ENCODE assay signal across 15 cellular contexts in the genomic region with DNA sequence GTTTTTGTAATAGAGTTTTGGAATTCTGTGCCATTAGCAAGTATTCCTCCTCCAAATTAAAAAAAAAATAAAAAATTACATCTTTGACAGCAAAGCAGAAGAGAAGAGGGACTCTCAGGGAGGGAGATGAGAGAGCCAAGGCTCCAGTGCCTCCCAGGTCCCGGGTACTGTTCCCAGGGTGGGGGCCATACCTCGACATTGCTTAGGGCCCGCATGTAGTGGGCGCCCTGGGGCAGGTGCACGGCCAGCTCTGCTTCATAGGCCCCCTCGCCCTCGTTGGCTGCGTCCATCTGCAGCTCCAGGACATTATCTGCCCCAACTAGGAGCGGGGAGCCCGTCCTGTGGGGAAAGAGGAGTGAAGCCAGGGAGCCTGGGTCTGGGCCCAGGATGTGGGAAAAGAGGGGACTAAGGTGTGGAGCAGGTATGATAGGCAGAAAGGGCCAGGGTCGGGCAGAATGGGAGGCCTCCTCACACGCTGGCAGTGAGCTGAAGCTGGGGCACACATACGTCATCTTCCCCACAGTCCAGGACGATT. TPM values are rescaled to one million over a fixed set of nuclear protein-coding genes. Genes with fewer than 3 reads are reported as not detected.
DNase-seq lines count a peak whose midpoint lies in the region; ATAC-seq, FAIRE-seq and TF ChIP-seq lines count a peak whose summit lies in the region.
"Had no signal": no experiment of that assay in that cellular context is flagged by ENCODE, and none has a peak within 500 bp of the region (broad histone marks: within the 10 kb centered on the region; RNA-seq: fewer than 3 reads in every experiment).

No MANE protein-coding gene starts in this region.

- no peak for TF ChIP-seq POLR2A in HepG2 (IDR thresholded peaks at IDR 0.05; ENCODE audit: insufficient read depth in 1 of 2, low read depth in 2 of 2, low read length in 2 of 2)

- 22% methylated on average over 14 of the region's 14 CpGs for WGBS in HepG2 (ENCODE audit: low lambda C conversion rate)

- peaks cover 14 to 47% of the 10 kb centered on the region in 2 experiments for H3K27me3 ChIP-seq in HepG2 (ENCODE audit: control insufficient read depth in 1 of 2, insufficient read depth in 2 of 2, low read length in 2 of 2)

- H3K27ac Mint-ChIP-seq in osteocyte (ENCODE audit: unreplicated experiment), result no peak overlapping the region
- H3K27ac Mint-ChIP-seq: CD4-positive, alpha-beta memory T cell had no signal

- intact Hi-C loops in HepG2 (cut with micrococcal nuclease; ENCODE audit: unreplicated experiment), result no loop called here

- FAIRE-seq in HTR-8/SVneo (lab: Jason Lieb, UNC) (peak; percentile 69), HepG2 (lab: Jason Lieb, UNC) (no peak)
- FAIRE-seq: A204.1, GM12892, H54 had no signal

- H3K36me3 Mint-ChIP-seq in osteocyte (ENCODE audit: unreplicated experiment), result no peaks in the 10 kb centered on the region
- H3K36me3 Mint-ChIP-seq: CD4-positive, alpha-beta memory T cell had no signal

- no peak overlapping the region for H3K4me3 Mint-ChIP-seq in osteocyte (ENCODE audit: unreplicated experiment)
- H3K4me3 Mint-ChIP-seq: B cell; CD4-positive, alpha-beta memory T cell had no signal

- no TSS peak for BruUV-seq in HepG2 (replicated peaks; lab: Mats Ljungman, UMichigan)

- H3K27me3 Mint-ChIP-seq in osteocyte (ENCODE audit: unreplicated experiment), result peaks cover 12% of the 10 kb centered on the region

- POLR2A ChIA-PET in HepG2 (lab: Yijun Ruan, JAX), result no interaction called here

- no peaks in the 10 kb centered on the region; the same call in 1 of the 2 replicates for H4K20me1 ChIP-seq in HepG2 (ENCODE audit: insufficient read depth, low read length)

- TF ChIP-seq EP300 in HepG2 (IDR thresholded peaks at IDR 0.05; ENCODE audit: low read depth in 2 of 2, low read length in 2 of 2), result no peak
- TF ChIP-seq EP300 in HepG2 (CRISPR knock-in tag; IDR thresholded peaks at IDR 0.05; ENCODE audit: borderline replicate concordance), result no peak

- no peak for ATAC-seq in HepG2
- no peak for ATAC-seq in GM19395 (IDR thresholded peaks at IDR 0.05; ENCODE audit: unreplicated experiment)

- H3K9me3 Mint-ChIP-seq in osteocyte (ENCODE audit: unreplicated experiment), result no peaks in the 10 kb centered on the region

- no peak overlapping the region for H2AFZ ChIP-seq in HepG2 (ENCODE audit: low read length)

- no peak overlapping the region for H3K9ac ChIP-seq in HepG2 (ENCODE audit: insufficient read depth, low read depth, low read length)

- TF ChIP-seq RAD21 in HepG2 (CRISPR knock-in tag; IDR thresholded peaks at IDR 0.05), result no peak

- TF ChIP-seq CTCF in HepG2 (CRISPR knock-in tag; IDR thresholded peaks at IDR 0.05) (0 out of 2 replicates have a peak, but pooled peaks have one; percentile 23), osteocyte (IDR thresholded peaks at IDR 0.05) (no peak)

- CTCF ChIA-PET in HepG2 (lab: Yijun Ruan, JAX; ENCODE audit: low intra/inter-chr PET ratio, low total read pairs), result no interaction called here

- H3K27ac ChIP-seq in HepG2 (ENCODE audit: extremely low read length, insufficient read depth, low read length), result no peak overlapping the region

- no peak overlapping the region for H3K4me2 ChIP-seq in HepG2 (ENCODE audit: low read depth, low read length)

- no peak overlapping the region for H3K4me3 ChIP-seq in HepG2 (replicated peaks in 1 of 3; ENCODE audit: insufficient read depth in 1 of 3, low read depth in 2 of 3, low read length in 3 of 3)

- no peaks in the 10 kb centered on the region for H3K4me1 Mint-ChIP-seq in osteocyte (ENCODE audit: unreplicated experiment)
- H3K4me1 Mint-ChIP-seq: CD4-positive, alpha-beta memory T cell had no signal

- no peaks in the 10 kb centered on the region for H3K9me3 ChIP-seq in HepG2 (ENCODE audit: low read length)

- no peaks in the 10 kb centered on the region for H3K79me2 ChIP-seq in HepG2 (ENCODE audit: insufficient read depth, low read length)

- no peaks in the 10 kb centered on the region for H3K36me3 ChIP-seq in HepG2 (replicated peaks in 1 of 2; ENCODE audit: control insufficient read depth in 1 of 2, insufficient read depth in 2 of 2, low read length in 2 of 2)

- peaks cover 33% of the 10 kb centered on the region for H3K4me1 ChIP-seq in HepG2 (ENCODE audit: insufficient read depth, low read length)

- in situ Hi-C loops in HepG2 (cut with HindIII; ENCODE audit: extremely low pct_ligation_motif_present, low pct_unique_long_range_greater_than_20kb), result no loop called here

- DNase-seq in 8988T (peak; percentile 7), HTR-8/SVneo (ENCODE audit: insufficient read length, low spot score) (no peak), HepG2 (ENCODE audit: low spot score) (no peak), osteocyte (ENCODE audit: extremely low spot score, unreplicated experiment) (peak; percentile 84), NCI-H1105 (lab: John Stamatoyannopoulos, UW) (no peak), NCI-H1436 (lab: John Stamatoyannopoulos, UW) (no peak)
- DNase-seq: C1 segment of cervical spinal cord; CD4-positive, alpha-beta memory T cell; DMS79 had no signal

RNA-seq across cellular contexts. Expression of gene ITGA2B, which starts 11.2 kb away (rescaled TPM):
- total RNA-seq in HepG2 (2016; rRNA removed; fragmentation: Illumina TruSeq; extraction: Trizol) (0.38 and 0.41 TPM in 2 replicates), osteocyte (0.81 and 0.86 TPM in 2 replicates)
- total RNA-seq in HepG2 (2016; cell fraction: cytosol; rRNA removed; fragmentation: Illumina TruSeq; extraction: Trizol; ENCODE audit: low read depth), result 0.30 TPM in 1 of 2 replicates, not detected in the other
- total RNA-seq in HepG2 (2016; cell fraction: insoluble cytoplasmic fraction; rRNA removed; fragmentation: Illumina TruSeq; extraction: Trizol), result 0.22 and 0.37 TPM in 2 replicates
- total RNA-seq in HepG2 (2016; cell fraction: membrane; rRNA removed; fragmentation: Illumina TruSeq; extraction: Trizol), result 0.19 and 0.83 TPM in 2 replicates
- total RNA-seq in HepG2 (2016; cell fraction: nucleus; rRNA removed; fragmentation: Illumina TruSeq; extraction: Trizol), result 0.37 and 0.44 TPM in 2 replicates
- polyA plus RNA-seq in HepG2 (2011; rRNA removed), result 1.1 and 1.9 TPM in 2 replicates
- polyA plus RNA-seq in HepG2 (2011; cell fraction: cytosol; rRNA removed), result 0.42 and 0.63 TPM in 2 replicates
- polyA plus RNA-seq in HepG2 (2011; cell fraction: nucleus; rRNA removed), result 11.3 and 12.6 TPM in 2 replicates
- 2.4 and 4.7 TPM in 2 replicates for polyA plus RNA-seq in HepG2 (2012)
- 0.27 TPM in 1 of 2 replicates, not detected in the other for polyA plus RNA-seq in HepG2 (2016; cell fraction: cytosol; fragmentation: Illumina TruSeq; extraction: Trizol; ENCODE audit: low read depth)
- polyA plus RNA-seq in HepG2 (2016; cell fraction: insoluble cytoplasmic fraction; fragmentation: Illumina TruSeq; extraction: Trizol; ENCODE audit: low read depth), result 0.25 TPM in 1 of 2 replicates, not detected in the other
- 0.40 TPM in 1 of 2 replicates, not detected in the other for polyA plus RNA-seq in HepG2 (2016; cell fraction: membrane; fragmentation: Illumina TruSeq; extraction: Trizol; ENCODE audit: low read depth)
- 0.60 and 1.3 TPM in 2 replicates for polyA plus RNA-seq in HepG2 (2016; cell fraction: nucleus; fragmentation: Illumina TruSeq; extraction: Trizol; ENCODE audit: insufficient read depth, low read depth)
- polyA minus RNA-seq in HepG2 (2011; rRNA and poly(A)+ RNA removed; ENCODE audit: low replicate concordance), result 0.74 and 1.3 TPM in 2 replicates
- 0.26 and 0.69 TPM in 2 replicates for polyA minus RNA-seq in HepG2 (2011; cell fraction: cytosol; rRNA and poly(A)+ RNA removed)
- 1.9 and 2.4 TPM in 2 replicates for polyA minus RNA-seq in HepG2 (2011; cell fraction: nucleus; rRNA and poly(A)+ RNA removed)
- total RNA-seq: HT-29 had no signal
- polyA plus RNA-seq: CD4-positive, alpha-beta memory T cell had no signal

RNA-seq across cellular contexts. Expression of gene FAM171A2, which starts 14.6 kb away (rescaled TPM):
- total RNA-seq in HepG2 (2016; rRNA removed; fragmentation: Illumina TruSeq; extraction: Trizol) (1.0 and 1.8 TPM in 2 replicates), osteocyte (26.1 and 26.9 TPM in 2 replicates)
- total RNA-seq in HepG2 (2016; cell fraction: cytosol; rRNA removed; fragmentation: Illumina TruSeq; extraction: Trizol; ENCODE audit: low read depth), result 0.44 and 1.2 TPM in 2 replicates
- total RNA-seq in HepG2 (2016; cell fraction: insoluble cytoplasmic fraction; rRNA removed; fragmentation: Illumina TruSeq; extraction: Trizol), result 0.97 and 2.0 TPM in 2 replicates
- total RNA-seq in HepG2 (2016; cell fraction: membrane; rRNA removed; fragmentation: Illumina TruSeq; extraction: Trizol), result 1.4 and 2.0 TPM in 2 replicates
- total RNA-seq in HepG2 (2016; cell fraction: nucleus; rRNA removed; fragmentation: Illumina TruSeq; extraction: Trizol), result 1.8 and 2.4 TPM in 2 replicates
- 3.6 and 5.8 TPM in 2 replicates for polyA plus RNA-seq in HepG2 (2011; rRNA removed)
- 3.3 and 4.9 TPM in 2 replicates for polyA plus RNA-seq in HepG2 (2011; cell fraction: cytosol; rRNA removed)
- polyA plus RNA-seq in HepG2 (2011; cell fraction: nucleus; rRNA removed), result 5.7 and 6.2 TPM in 2 replicates
- polyA plus RNA-seq in HepG2 (2012), result 3.9 and 7.7 TPM in 2 replicates
- polyA plus RNA-seq in HepG2 (2016; cell fraction: cytosol; fragmentation: Illumina TruSeq; extraction: Trizol; ENCODE audit: low read depth), result 0.99 and 1.1 TPM in 2 replicates
- polyA plus RNA-seq in HepG2 (2016; cell fraction: insoluble cytoplasmic fraction; fragmentation: Illumina TruSeq; extraction: Trizol; ENCODE audit: low read depth), result 0.66 and 0.71 TPM in 2 replicates
- 0.84 and 1.1 TPM in 2 replicates for polyA plus RNA-seq in HepG2 (2016; cell fraction: membrane; fragmentation: Illumina TruSeq; extraction: Trizol; ENCODE audit: low read depth)
- polyA plus RNA-seq in HepG2 (2016; cell fraction: nucleus; fragmentation: Illumina TruSeq; extraction: Trizol; ENCODE audit: insufficient read depth, low read depth), result 3.3 and 3.5 TPM in 2 replicates
- polyA minus RNA-seq in HepG2 (2011; rRNA and poly(A)+ RNA removed; ENCODE audit: low replicate concordance), result 1.3 and 9.8 TPM in 2 replicates
- polyA minus RNA-seq in HepG2 (2011; cell fraction: cytosol; rRNA and poly(A)+ RNA removed), result 3.0 and 3.8 TPM in 2 replicates
- 1.3 and 2.7 TPM in 2 replicates for polyA minus RNA-seq in HepG2 (2011; cell fraction: nucleus; rRNA and poly(A)+ RNA removed)

RNA-seq across cellular contexts. Expression of gene GRN, which starts 33.1 kb away (rescaled TPM):
- total RNA-seq in HepG2 (2016; rRNA removed; fragmentation: Illumina TruSeq; extraction: Trizol), result 41.2 and 86.6 TPM in 2 replicates
- total RNA-seq in HepG2 (2016; cell fraction: cytosol; rRNA removed; fragmentation: Illumina TruSeq; extraction: Trizol; ENCODE audit: low read depth), result 14.7 and 16.4 TPM in 2 replicates
- 36.4 and 95.6 TPM in 2 replicates for total RNA-seq in HepG2 (2016; cell fraction: insoluble cytoplasmic fraction; rRNA removed; fragmentation: Illumina TruSeq; extraction: Trizol)
- total RNA-seq in HepG2 (2016; cell fraction: membrane; rRNA removed; fragmentation: Illumina TruSeq; extraction: Trizol), result 24.9 and 32.7 TPM in 2 replicates
- total RNA-seq in HepG2 (2016; cell fraction: nucleus; rRNA removed; fragmentation: Illumina TruSeq; extraction: Trizol), result 81.7 and 101 TPM in 2 replicates
- 143 and 195 TPM in 2 replicates for polyA plus RNA-seq in HepG2 (2011; rRNA removed)
- 82.9 and 130 TPM in 2 replicates for polyA plus RNA-seq in HepG2 (2011; cell fraction: cytosol; rRNA removed)
- polyA plus RNA-seq in HepG2 (2011; cell fraction: nucleus; rRNA removed), result 653 and 705 TPM in 2 replicates
- 166 and 219 TPM in 2 replicates for polyA plus RNA-seq in HepG2 (2012)
- polyA plus RNA-seq in HepG2 (2016; cell fraction: cytosol; fragmentation: Illumina TruSeq; extraction: Trizol; ENCODE audit: low read depth), result 23.3 and 23.7 TPM in 2 replicates
- 50.3 and 62.4 TPM in 2 replicates for polyA plus RNA-seq in HepG2 (2016; cell fraction: insoluble cytoplasmic fraction; fragmentation: Illumina TruSeq; extraction: Trizol; ENCODE audit: low read depth)
- polyA plus RNA-seq in HepG2 (2016; cell fraction: membrane; fragmentation: Illumina TruSeq; extraction: Trizol; ENCODE audit: low read depth), result 32.0 and 32.7 TPM in 2 replicates
- polyA plus RNA-seq in HepG2 (2016; cell fraction: nucleus; fragmentation: Illumina TruSeq; extraction: Trizol; ENCODE audit: insufficient read depth, low read depth), result 211 and 219 TPM in 2 replicates
- polyA minus RNA-seq in HepG2 (2011; rRNA and poly(A)+ RNA removed; ENCODE audit: low replicate concordance), result 65.4 and 170 TPM in 2 replicates
- 146 and 172 TPM in 2 replicates for polyA minus RNA-seq in HepG2 (2011; cell fraction: cytosol; rRNA and poly(A)+ RNA removed)
- polyA minus RNA-seq in HepG2 (2011; cell fraction: nucleus; rRNA and poly(A)+ RNA removed), result 48.2 and 74.1 TPM in 2 replicates
- 574 and 620 TPM in 2 replicates for total RNA-seq in osteocyte

RNA-seq across cellular contexts. Expression of gene SLC25A39, which starts 53.6 kb away (rescaled TPM):
- total RNA-seq in HepG2 (2016; rRNA removed; fragmentation: Illumina TruSeq; extraction: Trizol), result 119 and 151 TPM in 2 replicates
- 410 and 476 TPM in 2 replicates for total RNA-seq in HepG2 (2016; cell fraction: cytosol; rRNA removed; fragmentation: Illumina TruSeq; extraction: Trizol; ENCODE audit: low read depth)
- total RNA-seq in HepG2 (2016; cell fraction: insoluble cytoplasmic fraction; rRNA removed; fragmentation: Illumina TruSeq; extraction: Trizol), result 99.0 and 156 TPM in 2 replicates
- 478 and 550 TPM in 2 replicates for total RNA-seq in HepG2 (2016; cell fraction: membrane; rRNA removed; fragmentation: Illumina TruSeq; extraction: Trizol)
- 88.4 and 102 TPM in 2 replicates for total RNA-seq in HepG2 (2016; cell fraction: nucleus; rRNA removed; fragmentation: Illumina TruSeq; extraction: Trizol)
- 144 and 164 TPM in 2 replicates for polyA plus RNA-seq in HepG2 (2011; rRNA removed)
- polyA plus RNA-seq in HepG2 (2011; cell fraction: cytosol; rRNA removed), result 120 and 173 TPM in 2 replicates
- 432 and 489 TPM in 2 replicates for polyA plus RNA-seq in HepG2 (2011; cell fraction: nucleus; rRNA removed)
- polyA plus RNA-seq in HepG2 (2012), result 90.6 and 129 TPM in 2 replicates
- 809 and 889 TPM in 2 replicates for polyA plus RNA-seq in HepG2 (2016; cell fraction: cytosol; fragmentation: Illumina TruSeq; extraction: Trizol; ENCODE audit: low read depth)
- polyA plus RNA-seq in HepG2 (2016; cell fraction: insoluble cytoplasmic fraction; fragmentation: Illumina TruSeq; extraction: Trizol; ENCODE audit: low read depth), result 161 and 204 TPM in 2 replicates
- polyA plus RNA-seq in HepG2 (2016; cell fraction: membrane; fragmentation: Illumina TruSeq; extraction: Trizol; ENCODE audit: low read depth), result 764 and 806 TPM in 2 replicates
- polyA plus RNA-seq in HepG2 (2016; cell fraction: nucleus; fragmentation: Illumina TruSeq; extraction: Trizol; ENCODE audit: insufficient read depth, low read depth), result 299 and 303 TPM in 2 replicates
- 136 and 157 TPM in 2 replicates for polyA minus RNA-seq in HepG2 (2011; rRNA and poly(A)+ RNA removed; ENCODE audit: low replicate concordance)
- 35.4 and 57.5 TPM in 2 replicates for polyA minus RNA-seq in HepG2 (2011; cell fraction: cytosol; rRNA and poly(A)+ RNA removed)
- polyA minus RNA-seq in HepG2 (2011; cell fraction: nucleus; rRNA and poly(A)+ RNA removed), result 45.3 and 47.1 TPM in 2 replicates
- 109 and 122 TPM in 2 replicates for total RNA-seq in osteocyte

Comparison
In these comparisons a context has a peak if more than half of its experiments do, and no peak if none do; other contexts are left out.
1. DNase-seq: peak in 8988T (single experiment) and osteocyte (single experiment); none in HTR-8/SVneo (single experiment), HepG2 (single experiment), NCI-H1105 (single experiment) and NCI-H1436 (single experiment).